Comparison of ENCODE assay signal across 1 cellular context in the genomic region with DNA sequence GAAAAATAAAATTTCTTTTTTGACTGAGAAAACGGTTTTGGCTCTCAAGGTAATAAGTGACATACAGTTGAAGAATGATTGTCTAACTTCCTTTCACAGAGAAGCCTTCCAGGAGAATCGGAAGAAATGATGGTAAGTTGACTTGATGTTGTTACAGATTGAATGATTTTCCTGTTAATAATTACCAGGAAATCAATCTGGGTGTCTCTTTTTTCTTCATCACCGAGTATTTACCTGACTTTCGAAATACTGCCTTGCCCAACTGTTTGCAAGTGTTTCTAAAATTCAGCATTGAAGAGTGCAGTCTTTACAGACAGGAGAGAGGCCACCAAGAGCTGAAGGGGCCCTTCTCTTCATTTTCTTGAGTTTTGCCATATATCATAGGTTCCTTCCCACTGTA.
TF ChIP-seq lines count a peak whose summit lies in the region.

No MANE protein-coding gene starts in this region.

TF ChIP-seq in HepG2, 621 proteins besides CTCF, POLR2A, EP300 and RAD21 (continued from another document and continues in another):
- TF ChIP-seq, protein P1, sequence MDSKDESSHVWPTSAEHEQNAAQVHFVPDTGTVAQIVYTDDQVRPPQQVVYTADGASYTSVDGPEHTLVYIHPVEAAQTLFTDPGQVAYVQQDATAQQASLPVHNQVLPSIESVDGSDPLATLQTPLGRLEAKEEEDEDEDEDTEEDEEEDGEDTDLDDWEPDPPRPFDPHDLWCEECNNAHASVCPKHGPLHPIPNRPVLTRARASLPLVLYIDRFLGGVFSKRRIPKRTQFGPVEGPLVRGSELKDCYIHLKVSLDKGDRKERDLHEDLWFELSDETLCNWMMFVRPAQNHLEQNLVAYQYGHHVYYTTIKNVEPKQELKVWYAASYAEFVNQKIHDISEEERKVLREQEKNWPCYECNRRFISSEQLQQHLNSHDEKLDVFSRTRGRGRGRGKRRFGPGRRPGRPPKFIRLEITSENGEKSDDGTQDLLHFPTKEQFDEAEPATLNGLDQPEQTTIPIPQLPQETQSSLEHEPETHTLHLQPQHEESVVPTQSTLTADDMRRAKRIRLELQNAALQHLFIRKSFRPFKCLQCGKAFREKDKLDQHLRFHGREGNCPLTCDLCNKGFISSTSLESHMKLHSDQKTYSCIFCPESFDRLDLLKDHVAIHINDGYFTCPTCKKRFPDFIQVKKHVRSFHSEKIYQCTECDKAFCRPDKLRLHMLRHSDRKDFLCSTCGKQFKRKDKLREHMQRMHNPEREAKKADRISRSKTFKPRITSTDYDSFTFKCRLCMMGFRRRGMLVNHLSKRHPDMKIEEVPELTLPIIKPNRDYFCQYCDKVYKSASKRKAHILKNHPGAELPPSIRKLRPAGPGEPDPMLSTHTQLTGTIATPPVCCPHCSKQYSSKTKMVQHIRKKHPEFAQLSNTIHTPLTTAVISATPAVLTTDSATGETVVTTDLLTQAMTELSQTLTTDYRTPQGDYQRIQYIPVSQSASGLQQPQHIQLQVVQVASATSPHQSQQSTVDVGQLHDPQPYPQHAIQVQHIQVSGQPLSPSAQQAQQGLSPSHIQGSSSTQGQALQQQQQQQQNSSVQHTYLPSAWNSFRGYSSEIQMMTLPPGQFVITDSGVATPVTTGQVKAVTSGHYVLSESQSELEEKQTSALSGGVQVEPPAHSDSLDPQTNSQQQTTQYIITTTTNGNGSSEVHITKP (CRISPR knock-in tag; IDR thresholded peaks at IDR 0.05; ENCODE audit: low read depth), result peak; percentile 8; the same call in 1 of the 2 replicates
- TF ChIP-seq, protein P2, sequence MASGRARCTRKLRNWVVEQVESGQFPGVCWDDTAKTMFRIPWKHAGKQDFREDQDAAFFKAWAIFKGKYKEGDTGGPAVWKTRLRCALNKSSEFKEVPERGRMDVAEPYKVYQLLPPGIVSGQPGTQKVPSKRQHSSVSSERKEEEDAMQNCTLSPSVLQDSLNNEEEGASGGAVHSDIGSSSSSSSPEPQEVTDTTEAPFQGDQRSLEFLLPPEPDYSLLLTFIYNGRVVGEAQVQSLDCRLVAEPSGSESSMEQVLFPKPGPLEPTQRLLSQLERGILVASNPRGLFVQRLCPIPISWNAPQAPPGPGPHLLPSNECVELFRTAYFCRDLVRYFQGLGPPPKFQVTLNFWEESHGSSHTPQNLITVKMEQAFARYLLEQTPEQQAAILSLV (CRISPR knock-in tag; IDR thresholded peaks at IDR 0.05; ENCODE audit: borderline replicate concordance), result no peak
- TF ChIP-seq NR2F1 (CRISPR knock-in tag; IDR thresholded peaks at IDR 0.05) (peak; percentile 57; a peak in 2 of 4 replicates), NR2C2 (CRISPR knock-in tag; IDR thresholded peaks at IDR 0.05; ENCODE audit: borderline replicate concordance) (peak; percentile 63), ZSCAN30 (CRISPR knock-in tag; IDR thresholded peaks at IDR 0.05) (no peak), RORA (CRISPR knock-in tag; IDR thresholded peaks at IDR 0.05) (no peak; the same call in 1 of the 2 replicates), RARA (CRISPR knock-in tag; IDR thresholded peaks at IDR 0.05) (peak; percentile 90), MAFG (CRISPR knock-in tag; IDR thresholded peaks at IDR 0.05) (no peak), ZNF841 (CRISPR knock-in tag; IDR thresholded peaks at IDR 0.05; ENCODE audit: borderline replicate concordance) (no peak), CREB1 (IDR thresholded peaks at IDR 0.05) (no peak), CREB1 (CRISPR knock-in tag; IDR thresholded peaks at IDR 0.05) (peak; percentile 83), ZNF34 (CRISPR knock-in tag; IDR thresholded peaks at IDR 0.05; ENCODE audit: borderline replicate concordance) (no peak), ZNF333 (CRISPR knock-in tag; IDR thresholded peaks at IDR 0.05; ENCODE audit: borderline replicate concordance) (no peak), ZNF775 (CRISPR knock-in tag; IDR thresholded peaks at IDR 0.05; ENCODE audit: borderline replicate concordance) (no peak), PCBP1 (IDR thresholded peaks at IDR 0.05; ENCODE audit: borderline replicate concordance, low read depth, low read length) (no peak)
- TF ChIP-seq, protein P3, sequence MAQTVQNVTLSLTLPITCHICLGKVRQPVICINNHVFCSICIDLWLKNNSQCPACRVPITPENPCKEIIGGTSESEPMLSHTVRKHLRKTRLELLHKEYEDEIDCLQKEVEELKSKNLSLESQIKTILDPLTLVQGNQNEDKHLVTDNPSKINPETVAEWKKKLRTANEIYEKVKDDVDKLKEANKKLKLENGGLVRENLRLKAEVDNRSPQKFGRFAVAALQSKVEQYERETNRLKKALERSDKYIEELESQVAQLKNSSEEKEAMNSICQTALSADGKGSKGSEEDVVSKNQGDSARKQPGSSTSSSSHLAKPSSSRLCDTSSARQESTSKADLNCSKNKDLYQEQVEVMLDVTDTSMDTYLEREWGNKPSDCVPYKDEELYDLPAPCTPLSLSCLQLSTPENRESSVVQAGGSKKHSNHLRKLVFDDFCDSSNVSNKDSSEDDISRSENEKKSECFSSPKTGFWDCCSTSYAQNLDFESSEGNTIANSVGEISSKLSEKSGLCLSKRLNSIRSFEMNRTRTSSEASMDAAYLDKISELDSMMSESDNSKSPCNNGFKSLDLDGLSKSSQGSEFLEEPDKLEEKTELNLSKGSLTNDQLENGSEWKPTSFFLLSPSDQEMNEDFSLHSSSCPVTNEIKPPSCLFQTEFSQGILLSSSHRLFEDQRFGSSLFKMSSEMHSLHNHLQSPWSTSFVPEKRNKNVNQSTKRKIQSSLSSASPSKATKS (CRISPR knock-in tag; IDR thresholded peaks at IDR 0.05), result no peak
- TF ChIP-seq, protein P4, sequence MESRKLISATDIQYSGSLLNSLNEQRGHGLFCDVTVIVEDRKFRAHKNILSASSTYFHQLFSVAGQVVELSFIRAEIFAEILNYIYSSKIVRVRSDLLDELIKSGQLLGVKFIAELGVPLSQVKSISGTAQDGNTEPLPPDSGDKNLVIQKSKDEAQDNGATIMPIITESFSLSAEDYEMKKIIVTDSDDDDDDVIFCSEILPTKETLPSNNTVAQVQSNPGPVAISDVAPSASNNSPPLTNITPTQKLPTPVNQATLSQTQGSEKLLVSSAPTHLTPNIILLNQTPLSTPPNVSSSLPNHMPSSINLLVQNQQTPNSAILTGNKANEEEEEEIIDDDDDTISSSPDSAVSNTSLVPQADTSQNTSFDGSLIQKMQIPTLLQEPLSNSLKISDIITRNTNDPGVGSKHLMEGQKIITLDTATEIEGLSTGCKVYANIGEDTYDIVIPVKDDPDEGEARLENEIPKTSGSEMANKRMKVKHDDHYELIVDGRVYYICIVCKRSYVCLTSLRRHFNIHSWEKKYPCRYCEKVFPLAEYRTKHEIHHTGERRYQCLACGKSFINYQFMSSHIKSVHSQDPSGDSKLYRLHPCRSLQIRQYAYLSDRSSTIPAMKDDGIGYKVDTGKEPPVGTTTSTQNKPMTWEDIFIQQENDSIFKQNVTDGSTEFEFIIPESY (CRISPR knock-in tag; IDR thresholded peaks at IDR 0.05), result no peak
- TF ChIP-seq, protein P5, sequence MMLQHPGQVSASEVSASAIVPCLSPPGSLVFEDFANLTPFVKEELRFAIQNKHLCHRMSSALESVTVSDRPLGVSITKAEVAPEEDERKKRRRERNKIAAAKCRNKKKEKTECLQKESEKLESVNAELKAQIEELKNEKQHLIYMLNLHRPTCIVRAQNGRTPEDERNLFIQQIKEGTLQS (CRISPR knock-in tag; IDR thresholded peaks at IDR 0.05), result no peak; the same call in 1 of the 2 replicates
- TF ChIP-seq, protein P6, sequence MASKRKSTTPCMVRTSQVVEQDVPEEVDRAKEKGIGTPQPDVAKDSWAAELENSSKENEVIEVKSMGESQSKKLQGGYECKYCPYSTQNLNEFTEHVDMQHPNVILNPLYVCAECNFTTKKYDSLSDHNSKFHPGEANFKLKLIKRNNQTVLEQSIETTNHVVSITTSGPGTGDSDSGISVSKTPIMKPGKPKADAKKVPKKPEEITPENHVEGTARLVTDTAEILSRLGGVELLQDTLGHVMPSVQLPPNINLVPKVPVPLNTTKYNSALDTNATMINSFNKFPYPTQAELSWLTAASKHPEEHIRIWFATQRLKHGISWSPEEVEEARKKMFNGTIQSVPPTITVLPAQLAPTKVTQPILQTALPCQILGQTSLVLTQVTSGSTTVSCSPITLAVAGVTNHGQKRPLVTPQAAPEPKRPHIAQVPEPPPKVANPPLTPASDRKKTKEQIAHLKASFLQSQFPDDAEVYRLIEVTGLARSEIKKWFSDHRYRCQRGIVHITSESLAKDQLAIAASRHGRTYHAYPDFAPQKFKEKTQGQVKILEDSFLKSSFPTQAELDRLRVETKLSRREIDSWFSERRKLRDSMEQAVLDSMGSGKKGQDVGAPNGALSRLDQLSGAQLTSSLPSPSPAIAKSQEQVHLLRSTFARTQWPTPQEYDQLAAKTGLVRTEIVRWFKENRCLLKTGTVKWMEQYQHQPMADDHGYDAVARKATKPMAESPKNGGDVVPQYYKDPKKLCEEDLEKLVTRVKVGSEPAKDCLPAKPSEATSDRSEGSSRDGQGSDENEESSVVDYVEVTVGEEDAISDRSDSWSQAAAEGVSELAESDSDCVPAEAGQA (IDR thresholded peaks at IDR 0.05; ENCODE audit: low read depth), result 0 out of 2 replicates have a peak, but pooled peaks have one; percentile 20
- TF ChIP-seq, protein P6 (CRISPR knock-in tag; IDR thresholded peaks at IDR 0.05; ENCODE audit: borderline replicate concordance), result 0 out of 2 replicates have a peak, but pooled peaks have one; percentile 61
- TF ChIP-seq, protein P7, sequence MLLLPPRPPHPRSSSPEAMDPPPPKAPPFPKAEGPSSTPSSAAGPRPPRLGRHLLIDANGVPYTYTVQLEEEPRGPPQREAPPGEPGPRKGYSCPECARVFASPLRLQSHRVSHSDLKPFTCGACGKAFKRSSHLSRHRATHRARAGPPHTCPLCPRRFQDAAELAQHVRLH (CRISPR knock-in tag; IDR thresholded peaks at IDR 0.05; ENCODE audit: borderline replicate concordance, low read depth), result no peak
- TF ChIP-seq, protein P8, sequence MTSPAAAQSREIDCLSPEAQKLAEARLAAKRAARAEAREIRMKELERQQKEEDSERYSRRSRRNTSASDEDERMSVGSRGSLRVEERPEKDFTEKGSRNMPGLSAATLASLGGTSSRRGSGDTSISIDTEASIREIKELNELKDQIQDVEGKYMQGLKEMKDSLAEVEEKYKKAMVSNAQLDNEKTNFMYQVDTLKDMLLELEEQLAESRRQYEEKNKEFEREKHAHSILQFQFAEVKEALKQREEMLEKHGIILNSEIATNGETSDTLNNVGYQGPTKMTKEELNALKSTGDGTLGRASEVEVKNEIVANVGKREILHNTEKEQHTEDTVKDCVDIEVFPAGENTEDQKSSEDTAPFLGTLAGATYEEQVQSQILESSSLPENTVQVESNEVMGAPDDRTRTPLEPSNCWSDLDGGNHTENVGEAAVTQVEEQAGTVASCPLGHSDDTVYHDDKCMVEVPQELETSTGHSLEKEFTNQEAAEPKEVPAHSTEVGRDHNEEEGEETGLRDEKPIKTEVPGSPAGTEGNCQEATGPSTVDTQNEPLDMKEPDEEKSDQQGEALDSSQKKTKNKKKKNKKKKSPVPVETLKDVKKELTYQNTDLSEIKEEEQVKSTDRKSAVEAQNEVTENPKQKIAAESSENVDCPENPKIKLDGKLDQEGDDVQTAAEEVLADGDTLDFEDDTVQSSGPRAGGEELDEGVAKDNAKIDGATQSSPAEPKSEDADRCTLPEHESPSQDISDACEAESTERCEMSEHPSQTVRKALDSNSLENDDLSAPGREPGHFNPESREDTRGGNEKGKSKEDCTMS (CRISPR knock-in tag; conservative IDR thresholded peaks at IDR 0.05), result no peak
- TF ChIP-seq, protein P9, sequence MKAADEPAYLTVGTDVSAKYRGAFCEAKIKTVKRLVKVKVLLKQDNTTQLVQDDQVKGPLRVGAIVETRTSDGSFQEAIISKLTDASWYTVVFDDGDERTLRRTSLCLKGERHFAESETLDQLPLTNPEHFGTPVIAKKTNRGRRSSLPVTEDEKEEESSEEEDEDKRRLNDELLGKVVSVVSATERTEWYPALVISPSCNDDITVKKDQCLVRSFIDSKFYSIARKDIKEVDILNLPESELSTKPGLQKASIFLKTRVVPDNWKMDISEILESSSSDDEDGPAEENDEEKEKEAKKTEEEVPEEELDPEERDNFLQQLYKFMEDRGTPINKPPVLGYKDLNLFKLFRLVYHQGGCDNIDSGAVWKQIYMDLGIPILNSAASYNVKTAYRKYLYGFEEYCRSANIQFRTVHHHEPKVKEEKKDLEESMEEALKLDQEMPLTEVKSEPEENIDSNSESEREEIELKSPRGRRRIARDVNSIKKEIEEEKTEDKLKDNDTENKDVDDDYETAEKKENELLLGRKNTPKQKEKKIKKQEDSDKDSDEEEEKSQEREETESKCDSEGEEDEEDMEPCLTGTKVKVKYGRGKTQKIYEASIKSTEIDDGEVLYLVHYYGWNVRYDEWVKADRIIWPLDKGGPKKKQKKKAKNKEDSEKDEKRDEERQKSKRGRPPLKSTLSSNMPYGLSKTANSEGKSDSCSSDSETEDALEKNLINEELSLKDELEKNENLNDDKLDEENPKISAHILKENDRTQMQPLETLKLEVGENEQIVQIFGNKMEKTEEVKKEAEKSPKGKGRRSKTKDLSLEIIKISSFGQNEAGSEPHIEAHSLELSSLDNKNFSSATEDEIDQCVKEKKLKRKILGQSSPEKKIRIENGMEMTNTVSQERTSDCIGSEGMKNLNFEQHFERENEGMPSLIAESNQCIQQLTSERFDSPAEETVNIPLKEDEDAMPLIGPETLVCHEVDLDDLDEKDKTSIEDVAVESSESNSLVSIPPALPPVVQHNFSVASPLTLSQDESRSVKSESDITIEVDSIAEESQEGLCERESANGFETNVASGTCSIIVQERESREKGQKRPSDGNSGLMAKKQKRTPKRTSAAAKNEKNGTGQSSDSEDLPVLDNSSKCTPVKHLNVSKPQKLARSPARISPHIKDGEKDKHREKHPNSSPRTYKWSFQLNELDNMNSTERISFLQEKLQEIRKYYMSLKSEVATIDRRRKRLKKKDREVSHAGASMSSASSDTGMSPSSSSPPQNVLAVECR (CRISPR knock-in tag; IDR thresholded peaks at IDR 0.05; ENCODE audit: borderline replicate concordance), result peak; percentile 60; the same call in 1 of the 2 replicates
- TF ChIP-seq, protein P10, sequence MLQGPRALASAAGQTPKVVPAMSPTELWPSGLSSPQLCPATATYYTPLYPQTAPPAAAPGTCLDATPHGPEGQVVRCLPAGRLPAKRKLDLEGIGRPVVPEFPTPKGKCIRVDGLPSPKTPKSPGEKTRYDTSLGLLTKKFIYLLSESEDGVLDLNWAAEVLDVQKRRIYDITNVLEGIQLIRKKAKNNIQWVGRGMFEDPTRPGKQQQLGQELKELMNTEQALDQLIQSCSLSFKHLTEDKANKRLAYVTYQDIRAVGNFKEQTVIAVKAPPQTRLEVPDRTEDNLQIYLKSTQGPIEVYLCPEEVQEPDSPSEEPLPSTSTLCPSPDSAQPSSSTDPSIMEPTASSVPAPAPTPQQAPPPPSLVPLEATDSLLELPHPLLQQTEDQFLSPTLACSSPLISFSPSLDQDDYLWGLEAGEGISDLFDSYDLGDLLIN (CRISPR knock-in tag; IDR thresholded peaks at IDR 0.05; ENCODE audit: borderline replicate concordance), result no peak
